Comparison of ENCODE assay signal across 26 cellular contexts in genomic region chr10:121444515-121444914, GRCh38.
"Had no signal": no experiment of that assay in that cellular context is flagged by ENCODE, and none has a peak within 500 bp of the region (broad histone marks: within the 10 kb centered on the region; RNA-seq: fewer than 3 reads in every experiment).

No MANE protein-coding gene starts in this region.

- H3K27ac Mint-ChIP-seq: dendritic cell treated with granulocyte-macrophage colony-stimulating factor and Interleukin-4, amounts not matched to agents 40 ng/mL and 50 ng/mL, for 4 days; mesothelial cell of epicardium; naive B cell; natural killer cell treated with Interleukin-12 subunit alpha and Interleukin-12 subunit beta and Interleukin-15 and Interleukin-18, amount 100 ng/mL, for 72 hours; stimulated activated effector memory CD8-positive, alpha-beta T cell treated with anti-CD3 and anti-CD28 coated beads, Interleukin-12 subunit alpha, Interleukin-12 subunit beta, amount 100 ng/mL, for 72 hours had no signal

- FAIRE-seq: islet of Langerhans had no signal

- H3K9me3 Mint-ChIP-seq: dendritic cell treated with granulocyte-macrophage colony-stimulating factor and Interleukin-4, amounts not matched to agents 40 ng/mL and 50 ng/mL, for 4 days; mesothelial cell of epicardium; natural killer cell treated with Interleukin-12 subunit alpha and Interleukin-12 subunit beta and Interleukin-15 and Interleukin-18, amount 100 ng/mL, for 72 hours; neural crest cell; stimulated activated effector memory CD8-positive, alpha-beta T cell treated with anti-CD3 and anti-CD28 coated beads, Interleukin-12 subunit alpha, Interleukin-12 subunit beta, amount 100 ng/mL, for 72 hours had no signal

- H3K4me1 Mint-ChIP-seq: naive B cell; stimulated activated effector memory CD8-positive, alpha-beta T cell treated with anti-CD3 and anti-CD28 coated beads, Interleukin-12 subunit alpha, Interleukin-12 subunit beta, amount 100 ng/mL, for 72 hours had no signal

- H3K36me3 Mint-ChIP-seq: mesothelial cell of epicardium; naive B cell; natural killer cell treated with Interleukin-12 subunit alpha and Interleukin-12 subunit beta and Interleukin-15 and Interleukin-18, amount 100 ng/mL, for 72 hours; stimulated activated effector memory CD8-positive, alpha-beta T cell treated with anti-CD3 and anti-CD28 coated beads, Interleukin-12 subunit alpha, Interleukin-12 subunit beta, amount 100 ng/mL, for 72 hours had no signal

- ATAC-seq: heart right ventricle; left cardiac atrium; left lung; mucosa of descending colon; natural killer cell treated with Interleukin-12 subunit alpha and Interleukin-12 subunit beta and Interleukin-15 and Interleukin-18, amount 100 ng/mL, for 72 hours; sciatic nerve; stimulated activated effector memory CD8-positive, alpha-beta T cell treated with anti-CD3 and anti-CD28 coated beads, Interleukin-12 subunit alpha, Interleukin-12 subunit beta, amount 100 ng/mL, for 72 hours had no signal

- DNase-seq: effector CD8-positive, alpha-beta T cell; erythroblast; esophagus squamous epithelium; foreskin melanocyte; glutamatergic neuron; heart right ventricle; hippocampal formation; left cardiac atrium; left lung; mesenchymal stem cell; mucosa of descending colon; naive B cell; stimulated activated CD4-positive, alpha-beta T cell treated with anti-CD3 and anti-CD28 coated beads, Interleukin-12 subunit alpha, Interleukin-12 subunit beta, amount 100 ng/mL, for 4 hours; stimulated activated CD4-positive, alpha-beta T cell treated with anti-CD3 and anti-CD28 coated beads, Interleukin-1b, Interleukin-23, amount 100 ng/mL, for 48 hours; stimulated activated CD4-positive, alpha-beta T cell treated with anti-CD3 and anti-CD28 coated beads, Interleukin-4, amount 100 ng/mL, for 1 hour; stimulated activated naive CD4-positive, alpha-beta T cell treated with Interleukin-2 at 50 U/mL for 16 hours; stomach; thyroid gland; trophoblast cell had no signal

- H3K27me3 Mint-ChIP-seq: dendritic cell treated with granulocyte-macrophage colony-stimulating factor and Interleukin-4, amounts not matched to agents 40 ng/mL and 50 ng/mL, for 4 days; naive B cell had no signal

- H3K4me3 Mint-ChIP-seq: dendritic cell treated with granulocyte-macrophage colony-stimulating factor and Interleukin-4, amounts not matched to agents 40 ng/mL and 50 ng/mL, for 4 days; mesothelial cell of epicardium; naive B cell; natural killer cell treated with Interleukin-12 subunit alpha and Interleukin-12 subunit beta and Interleukin-15 and Interleukin-18, amount 100 ng/mL, for 72 hours; neural crest cell; stimulated activated effector memory CD8-positive, alpha-beta T cell treated with anti-CD3 and anti-CD28 coated beads, Interleukin-12 subunit alpha, Interleukin-12 subunit beta, amount 100 ng/mL, for 72 hours had no signal
